9 cellular contexts compared by ENCODE assay signal in genomic region chr6:45714795-45715507, GRCh38.
DNase-seq lines count a peak whose midpoint lies in the region; ATAC-seq and TF ChIP-seq lines count a peak whose summit lies in the region.
"Had no signal": no experiment of that assay in that cellular context is flagged by ENCODE, and none has a peak within 500 bp of the region (broad histone marks: within the 10 kb centered on the region; RNA-seq: fewer than 3 reads in every experiment).

No MANE protein-coding gene starts in this region.

- H3K36me3 ChIP-seq in Karpas-422 (ENCODE audit: insufficient read depth, low read length) (no peaks in the 10 kb centered on the region), ovary (no peaks in the 10 kb centered on the region)

- ATAC-seq in GM18498 (IDR thresholded peaks at IDR 0.05; ENCODE audit: unreplicated experiment): peak; percentile 32
- ATAC-seq in GM21515 (IDR thresholded peaks at IDR 0.05; ENCODE audit: unreplicated experiment): no peak

- H3K79me2 ChIP-seq in Karpas-422 (ENCODE audit: low read length): no peaks in the 10 kb centered on the region

- H4K20me1 ChIP-seq in Karpas-422 (ENCODE audit: insufficient read depth, low read depth, low read length): no peaks in the 10 kb centered on the region

- 16 to 17% (median 17%) methylated on average over 6 of the region's 6 CpGs for WGBS in ovary, 3 donors

- intact Hi-C loops in ovary (cut with DNase I): loop anchor here (2.0 to 10.0 kb wide), 8 partner anchors 290 to 1240 kb away; partner anchors contain the start of gene SUPT3H (in 1 of the 4)

- DNase-seq in AML-193 (lab: John Stamatoyannopoulos, UW) (peak; percentile 88 to 93), Karpas-422 (peak; percentile 88), RPMI8226 (peak; percentile 74), glomerular endothelial cell (ENCODE audit: extremely low read depth, low read depth, low spot score) (peak; percentile 78), ovary (peak in 4 of 5 donors; percentile 31 to 54 (median 36))

- H3K27me3 ChIP-seq in Karpas-422 (ENCODE audit: low read length) (no peaks in the 10 kb centered on the region), ovary (no peaks in the 10 kb centered on the region)

- H3K4me2 ChIP-seq in Karpas-422 (ENCODE audit: low read depth, low read length, poor library complexity, severe bottlenecking): no peak overlapping the region

- H3K9me3 ChIP-seq in Karpas-422 (ENCODE audit: low read length): no peaks in the 10 kb centered on the region
- no peaks in the 10 kb centered on the region for H3K9me3 ChIP-seq in ovary

- H3K9me2 ChIP-seq in Karpas-422 (replicated peaks; ENCODE audit: insufficient read depth, low read length): no peaks in the 10 kb centered on the region

- no peak for TF ChIP-seq EP300 in ovary (IDR thresholded peaks at IDR 0.05)

- H3K9me3 Mint-ChIP-seq in activated naive CD8-positive, alpha-beta T cell (ENCODE audit: low read depth): no peaks in the 10 kb centered on the region
- H3K9me3 Mint-ChIP-seq: IgD-negative memory B cell had no signal

- no peaks in the 10 kb centered on the region for H3K27me3 Mint-ChIP-seq in activated naive CD8-positive, alpha-beta T cell

- H3K36me3 Mint-ChIP-seq in activated naive CD8-positive, alpha-beta T cell: no peaks in the 10 kb centered on the region
- H3K36me3 Mint-ChIP-seq: IgD-negative memory B cell had no signal

- H3K4me1 ChIP-seq in Karpas-422 (ENCODE audit: low read length) (peaks cover 17% of the 10 kb centered on the region), ovary (ENCODE audit: insufficient read depth) (no peaks in the 10 kb centered on the region)

- peak overlapping the region; percentile 44 for H3K4me3 Mint-ChIP-seq in activated naive CD8-positive, alpha-beta T cell

- H3K27ac ChIP-seq in Karpas-422 (ENCODE audit: low read length): no peak overlapping the region
- no peak overlapping the region for H3K27ac ChIP-seq in ovary

- peak; percentile 50 to 75 (median 67) for TF ChIP-seq CTCF in ovary (IDR thresholded peaks at IDR 0.05)

- no peak overlapping the region for H2AFZ ChIP-seq in Karpas-422 (ENCODE audit: low read length)

- TF ChIP-seq POLR2A in ovary (IDR thresholded peaks at IDR 0.05): no peak

- H3K9ac ChIP-seq in Karpas-422 (ENCODE audit: low read length): no peak overlapping the region

- peak overlapping the region; percentile 97 for H3K27ac Mint-ChIP-seq in activated naive CD8-positive, alpha-beta T cell

- peaks cover 39% of the 10 kb centered on the region for H3K4me1 Mint-ChIP-seq in activated naive CD8-positive, alpha-beta T cell (ENCODE audit: low read depth)

- no peak overlapping the region for H3K4me3 ChIP-seq in Karpas-422 (ENCODE audit: low read length)
- H3K4me3 ChIP-seq in ovary: no peak overlapping the region

Comparison
In these comparisons a context has a peak if more than half of its experiments do, and no peak if none do; other contexts are left out.
1. DNase-seq: peak in every context shown above with its lines; median percentile 90 in AML-193; 88 in Karpas-422; 78 in glomerular endothelial cell; 74 in RPMI8226; 36 in ovary.